1 cellular context compared by ENCODE assay signal in the genomic region with DNA sequence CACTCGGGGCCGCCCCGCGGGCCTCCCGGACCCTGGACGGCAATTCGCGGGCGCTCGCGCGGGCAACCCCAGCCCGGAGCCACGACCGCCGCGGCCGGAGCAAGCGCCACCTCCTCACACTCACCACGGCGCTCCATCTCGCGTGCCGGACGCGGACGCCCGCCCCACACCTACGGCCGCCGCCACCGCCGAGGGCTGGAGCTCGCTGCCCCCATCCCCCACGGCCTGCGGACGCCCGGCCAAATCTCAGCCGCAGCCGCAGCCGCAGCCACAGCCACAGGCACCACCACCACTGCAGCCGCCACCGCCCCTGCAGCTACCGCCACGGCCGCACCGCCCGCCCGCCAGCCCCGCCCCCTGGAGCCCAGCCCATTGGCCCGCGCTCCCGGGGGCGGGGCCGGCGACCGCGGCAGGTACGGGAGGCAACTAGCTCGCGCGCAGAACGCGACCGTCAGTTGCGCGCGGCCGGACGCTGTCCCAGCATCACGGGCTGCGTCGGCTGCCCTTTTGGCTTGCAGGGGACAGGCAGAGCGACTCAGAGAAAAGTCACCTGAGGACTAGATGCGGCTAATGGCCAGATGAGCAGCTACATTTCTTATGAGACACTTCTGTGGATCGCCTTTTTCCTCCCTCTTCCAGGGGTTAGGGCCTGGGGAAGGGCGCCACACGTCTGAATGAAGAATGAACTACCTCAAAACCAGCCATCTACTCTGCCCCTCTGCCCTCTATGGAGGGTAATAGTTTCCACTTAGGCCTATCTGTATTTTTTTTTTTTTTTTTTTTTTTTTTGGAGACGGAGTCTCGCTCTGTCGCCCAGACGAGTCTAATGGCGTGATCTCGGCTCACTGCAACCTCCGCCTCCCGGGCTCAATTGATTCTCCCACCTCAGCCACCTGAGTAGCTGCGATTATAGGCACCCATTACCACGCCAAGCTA.
TF ChIP-seq lines count a peak whose summit lies in the region.

A gene with protein sequence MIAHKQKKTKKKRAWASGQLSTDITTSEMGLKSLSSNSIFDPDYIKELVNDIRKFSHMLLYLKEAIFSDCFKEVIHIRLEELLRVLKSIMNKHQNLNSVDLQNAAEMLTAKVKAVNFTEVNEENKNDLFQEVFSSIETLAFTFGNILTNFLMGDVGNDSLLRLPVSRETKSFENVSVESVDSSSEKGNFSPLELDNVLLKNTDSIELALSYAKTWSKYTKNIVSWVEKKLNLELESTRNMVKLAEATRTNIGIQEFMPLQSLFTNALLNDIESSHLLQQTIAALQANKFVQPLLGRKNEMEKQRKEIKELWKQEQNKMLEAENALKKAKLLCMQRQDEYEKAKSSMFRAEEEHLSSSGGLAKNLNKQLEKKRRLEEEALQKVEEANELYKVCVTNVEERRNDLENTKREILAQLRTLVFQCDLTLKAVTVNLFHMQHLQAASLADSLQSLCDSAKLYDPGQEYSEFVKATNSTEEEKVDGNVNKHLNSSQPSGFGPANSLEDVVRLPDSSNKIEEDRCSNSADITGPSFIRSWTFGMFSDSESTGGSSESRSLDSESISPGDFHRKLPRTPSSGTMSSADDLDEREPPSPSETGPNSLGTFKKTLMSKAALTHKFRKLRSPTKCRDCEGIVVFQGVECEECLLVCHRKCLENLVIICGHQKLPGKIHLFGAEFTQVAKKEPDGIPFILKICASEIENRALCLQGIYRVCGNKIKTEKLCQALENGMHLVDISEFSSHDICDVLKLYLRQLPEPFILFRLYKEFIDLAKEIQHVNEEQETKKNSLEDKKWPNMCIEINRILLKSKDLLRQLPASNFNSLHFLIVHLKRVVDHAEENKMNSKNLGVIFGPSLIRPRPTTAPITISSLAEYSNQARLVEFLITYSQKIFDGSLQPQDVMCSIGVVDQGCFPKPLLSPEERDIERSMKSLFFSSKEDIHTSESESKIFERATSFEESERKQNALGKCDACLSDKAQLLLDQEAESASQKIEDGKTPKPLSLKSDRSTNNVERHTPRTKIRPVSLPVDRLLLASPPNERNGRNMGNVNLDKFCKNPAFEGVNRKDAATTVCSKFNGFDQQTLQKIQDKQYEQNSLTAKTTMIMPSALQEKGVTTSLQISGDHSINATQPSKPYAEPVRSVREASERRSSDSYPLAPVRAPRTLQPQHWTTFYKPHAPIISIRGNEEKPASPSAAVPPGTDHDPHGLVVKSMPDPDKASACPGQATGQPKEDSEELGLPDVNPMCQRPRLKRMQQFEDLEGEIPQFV (minus strand): TSS at position 294 of the 936 bp plus-strand sequence. CDS start 5,973 bp downstream, outside the sequence.

TF ChIP-seq in IMR-90, 13 proteins besides CTCF, POLR2A, EP300 and RAD21:
- TF ChIP-seq FOS (IDR thresholded peaks at IDR 0.05; ENCODE audit: low read depth, low read length) (no peak), BHLHE40 (IDR thresholded peaks at IDR 0.05; ENCODE audit: low read depth, low read length) (peak; percentile 54; the same call in 1 of the 2 replicates), MXI1 (IDR thresholded peaks at IDR 0.05; ENCODE audit: borderline replicate concordance, low read depth, low read length) (0 out of 2 replicates have a peak, but pooled peaks have one; percentile 49), CEBPB (IDR thresholded peaks at IDR 0.05; ENCODE audit: low read depth, low read length) (no peak), MAZ (IDR thresholded peaks at IDR 0.05; ENCODE audit: borderline replicate concordance, low read depth, low read length) (peak; percentile 18; the same call in 1 of the 2 replicates)
